In genomic region chr22:35109613-35110012, GRCh38 we compare ENCODE assay signal across 37 cellular contexts. TPM values are rescaled to one million over a fixed set of nuclear protein-coding genes. Genes with fewer than 3 reads are reported as not detected.
"Had no signal": no experiment of that assay in that cellular context is flagged by ENCODE, and none has a peak within 500 bp of the region (broad histone marks: within the 10 kb centered on the region; RNA-seq: fewer than 3 reads in every experiment).

No MANE protein-coding gene starts in this region.

- H3K36me3 ChIP-seq: adrenal gland, brain microvascular endothelial cell, breast epithelium had no signal

- DNase-seq: activated B cell treated with CpG ODN at 0.5 μM for 24 hours; activated CD4-positive, alpha-beta memory T cell treated with anti-CD3 and anti-CD28 coated beads for 36 hours; activated CD4-positive, alpha-beta T cell treated with anti-CD3 and anti-CD28 coated beads for 4 hours; activated CD4-positive, alpha-beta T cell treated with anti-CD3 and anti-CD28 coated beads, Interleukin-2, amount 10 ng/mL, durations not matched to agents 24 days and 14 days; activated CD4-positive, alpha-beta T cell treated with anti-CD3 and anti-CD28 coated beads, Interleukin-2, amount 50 U/mL, for 1 hour; activated CD4-positive, alpha-beta T cell treated with anti-CD3 and anti-CD28 coated beads, Interleukin-2, amount 50 U/mL, for 4 hours; activated CD4-positive, CD25-positive, alpha-beta regulatory T cell treated with anti-CD3 and anti-CD28 coated beads, Interleukin-2, amount 50 U/mL, for 72 hours; activated CD8-positive, alpha-beta memory T cell treated with anti-CD3 and anti-CD28 coated beads, Interleukin-2, amount 50 U/mL, for 4 hours; activated CD8-positive, alpha-beta T cell treated with anti-CD3 and anti-CD28 coated beads for 36 hours; activated effector memory CD4-positive, alpha-beta T cell treated with anti-CD3 and anti-CD28 coated beads, Interleukin-2, amount 50 U/mL, for 16 hours; activated gamma-delta T cell treated with Interleukin-2 at 50 U/mL for 16 hours; activated naive CD4-positive, alpha-beta T cell; activated naive CD4-positive, alpha-beta T cell treated with anti-CD3 and anti-CD28 coated beads for 36 hours; activated naive CD4-positive, alpha-beta T cell treated with anti-CD3 and anti-CD28 coated beads, Interleukin-2, amount 50 U/mL, for 16 hours; activated naive CD8-positive, alpha-beta T cell treated with anti-CD3 and anti-CD28 coated beads for 36 hours; activated T-cell treated with anti-CD3 and anti-CD28 coated beads for 4 hours; activated T-cell treated with anti-CD3 and anti-CD28 coated beads, Interleukin-2, amount 50 U/mL, for 1 hour; activated T-cell treated with anti-CD3 and anti-CD28 coated beads, Interleukin-2, amount 50 U/mL, for 4 hours; activated T-cell treated with anti-CD3 and anti-CD28 coated beads, Interleukin-2, amount 50 U/mL, for 72 hours; adrenal gland; amniotic stem cell; aorta; body of pancreas; brain microvascular endothelial cell; central memory CD4-positive, alpha-beta T cell; T-helper 1 cell; T-helper 2 cell; T-helper 9 cell had no signal

- H3K9me3 ChIP-seq: adrenal gland, body of pancreas had no signal

- H3K4me3 ChIP-seq: adrenal gland, body of pancreas, breast epithelium had no signal

- H3K27ac ChIP-seq: adrenal gland, body of pancreas, brain microvascular endothelial cell, breast epithelium, VCaP had no signal

- H3K27me3 ChIP-seq: body of pancreas, brain microvascular endothelial cell had no signal

- H3K4me1 ChIP-seq: adrenal gland, body of pancreas, breast epithelium had no signal

- ATAC-seq: activated CD8-positive, alpha-beta T cell treated with anti-CD3 and anti-CD28 coated beads for 36 hours; activated naive CD4-positive, alpha-beta T cell treated with anti-CD3 and anti-CD28 coated beads, Interleukin-2, amount 50 U/mL, for 72 hours; activated T-cell treated with anti-CD3 and anti-CD28 coated beads, Interleukin-2, amount 50 U/mL, for 4 hours; activated T-cell treated with anti-CD3 and anti-CD28 coated beads, Interleukin-2, amount 50 U/mL, for 72 hours; activated T-helper 17 cell treated with anti-CD3 and anti-CD28 coated beads, Interleukin-2, amount 50 U/mL, for 72 hours; body of pancreas had no signal

RNA-seq across cellular contexts. Expression of gene ISX, which starts 43.7 kb away (rescaled TPM):
- total RNA-seq: activated B cell treated with CpG ODN at 0.5 μM for 24 hours; activated CD4-positive, alpha-beta memory T cell treated with anti-CD3 and anti-CD28 coated beads for 36 hours; activated CD4-positive, alpha-beta T cell treated with anti-CD3 and anti-CD28 coated beads, Interleukin-2, amount 10 ng/mL, durations not matched to agents 24 days and 14 days; activated CD8-positive, alpha-beta memory T cell treated with anti-CD3 and anti-CD28 coated beads for 36 hours; activated CD8-positive, alpha-beta T cell treated with anti-CD3 and anti-CD28 coated beads for 36 hours; activated naive CD4-positive, alpha-beta T cell treated with anti-CD3 and anti-CD28 coated beads for 36 hours; activated naive CD4-positive, alpha-beta T cell treated with anti-CD3 and anti-CD28 coated beads, Interleukin-2, amount 50 U/mL, for 72 hours; activated naive CD8-positive, alpha-beta T cell treated with anti-CD3 and anti-CD28 coated beads for 36 hours; activated T-cell treated with anti-CD3 and anti-CD28 coated beads, Interleukin-2, amount 50 U/mL, for 4 hours; activated T-cell treated with anti-CD3 and anti-CD28 coated beads, Interleukin-2, amount 50 U/mL, for 72 hours; activated T-helper 1 cell treated with anti-CD3 and anti-CD28 coated beads, Interleukin-12 subunit alpha, Interleukin-12 subunit beta, Interleukin-2, Interleukin-4 antibody, amounts not matched to agents 30 ng/mL and 10 ng/mL and 1 ng/mL, durations not matched to agents 14 hours and 24 hours and 36 hours; activated T-helper 17 cell treated with anti-CD3 and anti-CD28 coated beads, Interleukin-2, amount 50 U/mL, for 72 hours; aorta; astrocyte; cardiac septum; cerebellum had no signal
- polyA plus RNA-seq: adrenal gland had no signal
